8 cellular contexts compared by ENCODE assay signal in genomic region chr7:74284781-74285259, GRCh38. TPM values are rescaled to one million over a fixed set of nuclear protein-coding genes. Genes with fewer than 3 reads are reported as not detected.
DNase-seq lines count a peak whose midpoint lies in the region; ATAC-seq, FAIRE-seq and TF ChIP-seq lines count a peak whose summit lies in the region.

No MANE protein-coding gene starts in this region.

- H3K18ac ChIP-seq in neuronal stem cell (ENCODE audit: low read length): no peak overlapping the region

- peak; percentile 41 for ATAC-seq in GM21619 (IDR thresholded peaks at IDR 0.05; ENCODE audit: unreplicated experiment)
- ATAC-seq in HepG2: no peak

- POLR2A ChIA-PET in HepG2 (lab: Yijun Ruan, JAX): interaction anchor here (1.2 to 8.4 kb wide), 2 partner anchors 15 to 79 kb away, joined by 4 to 60 read pairs; no protein-coding TSS in a partner anchor

- no peak overlapping the region for H4K8ac ChIP-seq in neuronal stem cell (ENCODE audit: low read depth, low read length)

- TF ChIP-seq CTCF in GM12875 (IDR thresholded peaks at IDR 0.05; ENCODE audit: borderline replicate concordance, insufficient read depth, low read depth, low read length) (no peak), HepG2 (CRISPR knock-in tag; IDR thresholded peaks at IDR 0.05) (no peak)

- H3K4me2 ChIP-seq in HepG2 (ENCODE audit: low read depth, low read length) (peak overlapping the region; percentile 55; the same call in 1 of the 2 replicates), neuronal stem cell (ENCODE audit: insufficient read depth, low read length, poor library complexity, severe bottlenecking) (no peak overlapping the region)

- H3K4ac ChIP-seq in neuronal stem cell (ENCODE audit: low read length): no peak overlapping the region

- H3K14ac ChIP-seq in neuronal stem cell (ENCODE audit: low read length): no peak overlapping the region

- H3K27ac ChIP-seq in HepG2 (ENCODE audit: extremely low read length, insufficient read depth, low read length) (no peak overlapping the region), neuronal stem cell (replicated peaks; ENCODE audit: low read length) (no peak overlapping the region)

- H3K36me3 ChIP-seq in HepG2 (replicated peaks in 1 of 2; ENCODE audit: control insufficient read depth in 1 of 2, insufficient read depth in 2 of 2, low read length in 2 of 2) (no peaks in the 10 kb centered on the region), neuronal stem cell (replicated peaks in 1 of 2; ENCODE audit: control insufficient read depth in 2 of 2, insufficient read depth in 2 of 2, low read length in 2 of 2) (no peaks in the 10 kb centered on the region)

- H2BK12ac ChIP-seq in neuronal stem cell (ENCODE audit: low read length): no peak overlapping the region

- H3K79me1 ChIP-seq in neuronal stem cell (ENCODE audit: low read depth, low read length): peaks cover 1% of the 10 kb centered on the region

- no peak for TF ChIP-seq POLR2A in HepG2 (IDR thresholded peaks at IDR 0.05; ENCODE audit: insufficient read depth in 1 of 2, low read depth in 2 of 2, low read length in 2 of 2)

- H4K20me1 ChIP-seq in HepG2 (ENCODE audit: insufficient read depth, low read length): no peaks in the 10 kb centered on the region

- peaks cover 55% of the 10 kb centered on the region for H3K4me1 ChIP-seq in HepG2 (ENCODE audit: insufficient read depth, low read length)
- peaks cover 10 to 17% of the 10 kb centered on the region in 2 donors for H3K4me1 ChIP-seq in neuronal stem cell (ENCODE audit: control insufficient read depth in 2 of 2, insufficient read depth in 1 of 2, low read depth in 1 of 2, low read length in 2 of 2)

- H3K23ac ChIP-seq in neuronal stem cell (ENCODE audit: low read depth, low read length, poor library complexity): no peak overlapping the region

- H3K9me3 ChIP-seq in HepG2 (ENCODE audit: low read length) (no peaks in the 10 kb centered on the region), neuronal stem cell (replicated peaks in 1 of 2; ENCODE audit: control insufficient read depth in 2 of 2, insufficient read depth in 1 of 2, low read depth in 1 of 2, low read length in 2 of 2) (no peaks in the 10 kb centered on the region)

- CTCF ChIA-PET in HepG2 (lab: Yijun Ruan, JAX; ENCODE audit: low intra/inter-chr PET ratio, low total read pairs): no interaction called here

- H3K9ac ChIP-seq in HepG2 (ENCODE audit: insufficient read depth, low read depth, low read length) (no peak overlapping the region), neuronal stem cell (ENCODE audit: low read depth, low read length, poor library complexity) (no peak overlapping the region)

- peaks cover under 1% of the 10 kb centered on the region for H3K79me2 ChIP-seq in HepG2 (ENCODE audit: insufficient read depth, low read length)

- TF ChIP-seq EP300 in HepG2 (IDR thresholded peaks at IDR 0.05; ENCODE audit: low read depth in 2 of 2, low read length in 2 of 2) (no peak), HepG2 (CRISPR knock-in tag; IDR thresholded peaks at IDR 0.05; ENCODE audit: borderline replicate concordance) (no peak)

- intact Hi-C loops in HepG2 (cut with micrococcal nuclease; ENCODE audit: unreplicated experiment): loop anchor here (5.0 kb wide), 1 partner anchor 117 kb away; no protein-coding TSS in a partner anchor

- DNase-seq in NCI-H2171 treated with DMSO at 0.1 percent for 48 hours (lab: John Stamatoyannopoulos, UW) (peak; percentile 49), HepG2 (ENCODE audit: low spot score) (no peak), HuH-7.5 (ENCODE audit: low spot score) (no peak), Kasumi-1 (lab: John Stamatoyannopoulos, UW) (no peak), neuronal stem cell (ENCODE audit: low spot score) (no peak), Ammon's horn (ENCODE audit: low spot score) (no peak)

- in situ Hi-C loops in HepG2 (cut with HindIII; ENCODE audit: extremely low pct_ligation_motif_present, low pct_unique_long_range_greater_than_20kb): no loop called here

- H2BK120ac ChIP-seq in neuronal stem cell (ENCODE audit: low read depth, low read length): no peak overlapping the region

- H4K91ac ChIP-seq in neuronal stem cell (ENCODE audit: low read depth, low read length, poor library complexity): no peak overlapping the region

- peaks cover 0 to 12% of the 10 kb centered on the region in 2 experiments; a peak in 2 of 5 replicates for H3K27me3 ChIP-seq in HepG2 (ENCODE audit: control insufficient read depth in 1 of 2, insufficient read depth in 2 of 2, low read length in 2 of 2)
- H3K27me3 ChIP-seq in neuronal stem cell (ENCODE audit: control insufficient read depth in 3 of 3, insufficient read depth in 3 of 3, low read depth in 1 of 3, low read length in 3 of 3): peaks cover 0 to 7% (median 0%) of the 10 kb centered on the region in 3 experiments

- H2BK5ac ChIP-seq in neuronal stem cell (ENCODE audit: low read length): no peak overlapping the region

- no TSS peak for BruUV-seq in HepG2 (replicated peaks; lab: Mats Ljungman, UMichigan)

- FAIRE-seq in HepG2 (lab: Jason Lieb, UNC): no peak

- 12% methylated on average over 6 of the region's 9 CpGs for WGBS in HepG2 (ENCODE audit: low lambda C conversion rate)
- WGBS in neuronal stem cell (ENCODE audit: extremely low coverage in 2 of 2, insufficient read length in 2 of 2, insufficient replicate concordance in 1 of 2), 2 donors: no CpG with 5 or more reads among the region's 9 CpGs

- no peak for TF ChIP-seq RAD21 in HepG2 (CRISPR knock-in tag; IDR thresholded peaks at IDR 0.05)

- H2BK15ac ChIP-seq in neuronal stem cell (ENCODE audit: low read length): no peak overlapping the region

- H3K4me3 ChIP-seq in GM12875 (ENCODE audit: low read depth, low read length) (peak overlapping the region; percentile 32), HepG2 (replicated peaks in 1 of 3; ENCODE audit: insufficient read depth in 1 of 3, low read depth in 2 of 3, low read length in 3 of 3) (no peak overlapping the region), neuronal stem cell (ENCODE audit: low read length in 2 of 2) (no peak overlapping the region)

- no peak overlapping the region for H2AK5ac ChIP-seq in neuronal stem cell (ENCODE audit: low read depth, low read length)

- H2AFZ ChIP-seq in HepG2 (ENCODE audit: low read length) (no peak overlapping the region), neuronal stem cell (ENCODE audit: low read length) (no peak overlapping the region)

TF ChIP-seq in HepG2, 621 proteins besides CTCF, POLR2A, EP300 and RAD21 (continues in another document):
- TF ChIP-seq ZNF557 (CRISPR knock-in tag; IDR thresholded peaks at IDR 0.05) (no peak), FOSL2 (CRISPR knock-in tag; IDR thresholded peaks at IDR 0.05) (peak; percentile 24; the same call in 1 of the 2 replicates), NFIC (IDR thresholded peaks at IDR 0.05; ENCODE audit: low read length) (no peak)

RNA-seq across cellular contexts. Expression of gene CLIP2, which starts 4.4 kb away (rescaled TPM):
- total RNA-seq in HepG2 (2016; rRNA removed; fragmentation: Illumina TruSeq; extraction: Trizol): 13.6 and 17.4 TPM in 2 replicates
- 7.5 and 7.6 TPM in 2 replicates for total RNA-seq in HepG2 (2016; cell fraction: cytosol; rRNA removed; fragmentation: Illumina TruSeq; extraction: Trizol; ENCODE audit: low read depth)
- 10.6 and 19.9 TPM in 2 replicates for total RNA-seq in HepG2 (2016; cell fraction: insoluble cytoplasmic fraction; rRNA removed; fragmentation: Illumina TruSeq; extraction: Trizol)
- 9.6 and 10.3 TPM in 2 replicates for total RNA-seq in HepG2 (2016; cell fraction: membrane; rRNA removed; fragmentation: Illumina TruSeq; extraction: Trizol)
- total RNA-seq in HepG2 (2016; cell fraction: nucleus; rRNA removed; fragmentation: Illumina TruSeq; extraction: Trizol): 15.2 and 16.4 TPM in 2 replicates
- polyA plus RNA-seq in HepG2 (2011; rRNA removed): 6.5 and 9.2 TPM in 2 replicates
- polyA plus RNA-seq in HepG2 (2011; cell fraction: cytosol; rRNA removed): 6.5 and 7.4 TPM in 2 replicates
- polyA plus RNA-seq in HepG2 (2011; cell fraction: nucleus; rRNA removed): 19.0 and 19.1 TPM in 2 replicates
- polyA plus RNA-seq in HepG2 (2012): 14.2 and 32.5 TPM in 2 replicates
- 1.6 and 1.8 TPM in 2 replicates for polyA plus RNA-seq in HepG2 (2016; cell fraction: cytosol; fragmentation: Illumina TruSeq; extraction: Trizol; ENCODE audit: low read depth)
- polyA plus RNA-seq in HepG2 (2016; cell fraction: insoluble cytoplasmic fraction; fragmentation: Illumina TruSeq; extraction: Trizol; ENCODE audit: low read depth): 10.0 and 13.1 TPM in 2 replicates
- polyA plus RNA-seq in HepG2 (2016; cell fraction: membrane; fragmentation: Illumina TruSeq; extraction: Trizol; ENCODE audit: low read depth): 4.5 and 5.2 TPM in 2 replicates
- polyA plus RNA-seq in HepG2 (2016; cell fraction: nucleus; fragmentation: Illumina TruSeq; extraction: Trizol; ENCODE audit: insufficient read depth, low read depth): 22.6 and 24.8 TPM in 2 replicates
- polyA minus RNA-seq in HepG2 (2011; rRNA and poly(A)+ RNA removed; ENCODE audit: low replicate concordance): 2.9 and 19.1 TPM in 2 replicates
- polyA minus RNA-seq in HepG2 (2011; cell fraction: cytosol; rRNA and poly(A)+ RNA removed): 9.1 and 11.1 TPM in 2 replicates
- polyA minus RNA-seq in HepG2 (2011; cell fraction: nucleus; rRNA and poly(A)+ RNA removed): 14.3 and 17.3 TPM in 2 replicates
- polyA plus RNA-seq in neuronal stem cell (2013, experiment 1 of 2): 20.1 TPM
- 18.7 TPM for polyA plus RNA-seq in neuronal stem cell (2013, experiment 2 of 2)

RNA-seq across cellular contexts. Expression of gene RFC2, which starts 30.6 kb away (rescaled TPM):
- 43.5 and 51.2 TPM in 2 replicates for total RNA-seq in HepG2 (2016; rRNA removed; fragmentation: Illumina TruSeq; extraction: Trizol)
- 22.7 TPM in 2 replicates for total RNA-seq in HepG2 (2016; cell fraction: cytosol; rRNA removed; fragmentation: Illumina TruSeq; extraction: Trizol; ENCODE audit: low read depth)
- 44.7 and 55.0 TPM in 2 replicates for total RNA-seq in HepG2 (2016; cell fraction: insoluble cytoplasmic fraction; rRNA removed; fragmentation: Illumina TruSeq; extraction: Trizol)
- 29.4 and 29.5 TPM in 2 replicates for total RNA-seq in HepG2 (2016; cell fraction: membrane; rRNA removed; fragmentation: Illumina TruSeq; extraction: Trizol)
- 16.1 and 16.4 TPM in 2 replicates for total RNA-seq in HepG2 (2016; cell fraction: nucleus; rRNA removed; fragmentation: Illumina TruSeq; extraction: Trizol)
- 14.2 and 14.6 TPM in 2 replicates for polyA plus RNA-seq in HepG2 (2011; rRNA removed)
- polyA plus RNA-seq in HepG2 (2011; cell fraction: cytosol; rRNA removed): 12.7 and 17.2 TPM in 2 replicates
- polyA plus RNA-seq in HepG2 (2011; cell fraction: nucleus; rRNA removed): 4.5 TPM in 2 replicates
- 8.2 and 15.6 TPM in 2 replicates for polyA plus RNA-seq in HepG2 (2012)
- polyA plus RNA-seq in HepG2 (2016; cell fraction: cytosol; fragmentation: Illumina TruSeq; extraction: Trizol; ENCODE audit: low read depth): 20.5 and 22.0 TPM in 2 replicates
- 64.2 and 73.3 TPM in 2 replicates for polyA plus RNA-seq in HepG2 (2016; cell fraction: insoluble cytoplasmic fraction; fragmentation: Illumina TruSeq; extraction: Trizol; ENCODE audit: low read depth)
- polyA plus RNA-seq in HepG2 (2016; cell fraction: membrane; fragmentation: Illumina TruSeq; extraction: Trizol; ENCODE audit: low read depth): 28.2 TPM in 2 replicates
- 27.9 and 32.8 TPM in 2 replicates for polyA plus RNA-seq in HepG2 (2016; cell fraction: nucleus; fragmentation: Illumina TruSeq; extraction: Trizol; ENCODE audit: insufficient read depth, low read depth)
- 19.7 and 106 TPM in 2 replicates for polyA minus RNA-seq in HepG2 (2011; rRNA and poly(A)+ RNA removed; ENCODE audit: low replicate concordance)
- 11.3 and 12.6 TPM in 2 replicates for polyA minus RNA-seq in HepG2 (2011; cell fraction: cytosol; rRNA and poly(A)+ RNA removed)
- polyA minus RNA-seq in HepG2 (2011; cell fraction: nucleus; rRNA and poly(A)+ RNA removed): 9.6 and 11.5 TPM in 2 replicates
- 48.8 TPM for polyA plus RNA-seq in neuronal stem cell (2013, experiment 1 of 2)
- polyA plus RNA-seq in neuronal stem cell (2013, experiment 2 of 2): 48.1 TPM
